11 cellular contexts compared by ENCODE assay signal in the genomic region with DNA sequence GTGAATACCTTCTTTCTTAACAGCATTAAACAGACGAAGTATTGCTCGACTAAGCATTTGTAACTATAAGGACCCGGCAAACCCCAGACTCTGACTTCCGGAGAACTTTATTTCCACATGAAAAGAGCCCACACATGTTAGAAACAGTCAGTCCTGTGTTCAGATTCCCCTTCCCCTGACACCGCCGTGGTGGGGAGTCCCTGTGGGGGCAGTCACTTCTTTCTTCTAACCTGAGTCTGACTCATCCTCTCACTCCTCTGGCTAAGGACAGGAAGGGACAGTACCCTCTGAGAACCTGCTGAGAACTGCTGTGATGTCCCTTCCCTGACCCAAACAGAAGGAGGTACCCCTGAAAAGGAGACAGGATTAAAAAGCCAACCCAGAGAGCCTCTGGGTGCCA.
DNase-seq lines count a peak whose midpoint lies in the region; ATAC-seq and TF ChIP-seq lines count a peak whose summit lies in the region.
"Had no signal": no experiment of that assay in that cellular context is flagged by ENCODE, and none has a peak within 500 bp of the region (broad histone marks: within the 10 kb centered on the region; RNA-seq: fewer than 3 reads in every experiment).

No MANE protein-coding gene starts in this region.

- no peaks in the 10 kb centered on the region for H3K27me3 Mint-ChIP-seq in T-helper 17 cell
- H3K27me3 Mint-ChIP-seq in effector memory CD8-positive, alpha-beta T cell = no peaks in the 10 kb centered on the region

- ATAC-seq in T-helper 17 cell (peak; percentile 62), GM19324 (IDR thresholded peaks at IDR 0.05; ENCODE audit: low FRiP score, unreplicated experiment) (no peak)
- ATAC-seq in effector memory CD8-positive, alpha-beta T cell (replicated peaks) = peak; percentile 21

- H3K4me1 Mint-ChIP-seq in T-helper 17 cell = peaks cover 26% of the 10 kb centered on the region
- H3K4me1 Mint-ChIP-seq in effector memory CD8-positive, alpha-beta T cell (ENCODE audit: low read depth in 2 of 2) = peaks cover 21 to 40% of the 10 kb centered on the region in 2 donors

- peak overlapping the region; percentile 91 for H3K27ac Mint-ChIP-seq in T-helper 17 cell
- peak overlapping the region; percentile 67 to 69 for H3K27ac Mint-ChIP-seq in effector memory CD8-positive, alpha-beta T cell

- peak overlapping the region; percentile 64 for H3K4me3 Mint-ChIP-seq in T-helper 17 cell
- H3K4me3 Mint-ChIP-seq in effector memory CD8-positive, alpha-beta T cell = no peak overlapping the region

- TF ChIP-seq CTCF in GM13976 (IDR thresholded peaks at IDR 0.05; ENCODE audit: borderline replicate concordance, control extremely low read depth, extremely low read depth, insufficient read depth, missing control alignments) = no peak

- DNase-seq in GM13976 (ENCODE audit: low spot score) = peak; percentile 77
- DNase-seq in T-helper 17 cell = no peak
- no peak for DNase-seq in effector memory CD8-positive, alpha-beta T cell
- DNase-seq in stimulated activated CD4-positive, alpha-beta T cell treated with anti-CD3 and anti-CD28 coated beads, TNF-alpha, amount 100 ng/mL, for 24 hours (ENCODE audit: low read depth in 3 of 3) = peak; percentile 1 to 31 (median 6)
- no peak for DNase-seq in NCI-H146 treated with DMSO at 0.1 percent for 48 hours (lab: John Stamatoyannopoulos, UW; ENCODE audit: unreplicated experiment)
- no peak for DNase-seq in NCI-H526 treated with DMSO at 0.1 percent for 48 hours (lab: John Stamatoyannopoulos, UW)
- DNase-seq in NCI-H1105 treated with DMSO at 0.1 percent for 48 hours (lab: John Stamatoyannopoulos, UW) = no peak
- DNase-seq: midbrain, NCI-H2029 treated with DMSO at 0.1 percent for 48 hours, SW 1271 had no signal

- in situ Hi-C loops in GM13976 (cut with MboI; ENCODE audit: low sequenced_read_pairs, unreplicated experiment) = no loop called here

- peaks cover 2% of the 10 kb centered on the region for H3K36me3 Mint-ChIP-seq in T-helper 17 cell (ENCODE audit: low read depth)
- peaks cover 3% of the 10 kb centered on the region for H3K36me3 Mint-ChIP-seq in effector memory CD8-positive, alpha-beta T cell (ENCODE audit: insufficient read depth)

- no peaks in the 10 kb centered on the region for H3K9me3 Mint-ChIP-seq in effector memory CD8-positive, alpha-beta T cell

- no peaks in the 10 kb centered on the region for H3K9me3 ChIP-seq in T-helper 17 cell (ENCODE audit: control insufficient read depth, low read length, poor library complexity, severe bottlenecking)

Comparison
In these comparisons a context has a peak if more than half of its experiments do, and no peak if none do; other contexts are left out.
1. DNase-seq: peak in GM13976 (single experiment) and stimulated activated CD4-positive, alpha-beta T cell treated with anti-CD3 and anti-CD28 coated beads, TNF-alpha, amount 100 ng/mL, for 24 hours (3 of 3); none in T-helper 17 cell (0 of 3), effector memory CD8-positive, alpha-beta T cell (0 of 3), NCI-H146 treated with DMSO at 0.1 percent for 48 hours (single experiment), NCI-H526 treated with DMSO at 0.1 percent for 48 hours (single experiment) and NCI-H1105 treated with DMSO at 0.1 percent for 48 hours (single experiment).